ENCODE assay signal across 10 cellular contexts in the genomic region with DNA sequence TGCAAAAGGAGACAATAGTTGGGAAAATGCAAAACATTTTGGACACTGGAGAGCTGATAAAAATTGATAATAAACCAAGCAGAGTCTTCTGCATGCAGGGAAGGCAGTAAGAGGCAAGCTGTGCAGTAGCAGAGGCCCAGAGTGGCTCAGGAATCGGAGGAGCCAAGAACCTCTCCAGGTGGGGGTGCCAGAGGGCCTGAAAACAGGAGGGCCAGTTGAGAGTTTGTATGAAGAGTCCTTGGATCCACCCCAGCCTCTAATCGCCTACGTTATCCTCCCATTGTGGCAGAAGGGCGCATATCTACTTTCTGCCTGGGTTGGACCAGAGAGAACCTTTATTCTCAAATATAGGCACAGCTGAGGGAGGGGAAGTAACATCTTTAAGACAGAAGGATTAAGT. TPM values are rescaled to one million over a fixed set of nuclear protein-coding genes. Genes with fewer than 3 reads are reported as not detected.
DNase-seq lines count a peak whose midpoint lies in the region; ATAC-seq and TF ChIP-seq lines count a peak whose summit lies in the region.
"Had no signal": no experiment of that assay in that cellular context is flagged by ENCODE, and none has a peak within 500 bp of the region (broad histone marks: within the 10 kb centered on the region; RNA-seq: fewer than 3 reads in every experiment).

No MANE protein-coding gene starts in this region.

- ATAC-seq in SK-N-SH treated with all-trans-retinoic acid at 6 μM for 48 hours (no peak), GM18909 (IDR thresholded peaks at IDR 0.05; ENCODE audit: poor library complexity, unreplicated experiment) (no peak), HG03045 (IDR thresholded peaks at IDR 0.05; ENCODE audit: unreplicated experiment) (no peak)

- H3K4me1 ChIP-seq in SK-N-SH (ENCODE audit: control insufficient read depth in 1 of 2, insufficient read depth in 2 of 2, low read depth in 1 of 2, low read length in 1 of 2) (no peaks in the 10 kb centered on the region), colonic mucosa (no peaks in the 10 kb centered on the region)

- H4K20me1 ChIP-seq in SK-N-SH (ENCODE audit: insufficient read depth) = no peaks in the 10 kb centered on the region

- no peak overlapping the region for H2AFZ ChIP-seq in SK-N-SH (ENCODE audit: low read depth)

- H3K27ac Mint-ChIP-seq in progenitor cell of endocrine pancreas (no peak overlapping the region), CD14-positive monocyte (no peak overlapping the region)
- H3K27ac Mint-ChIP-seq: activated CD4-positive, alpha-beta T cell treated with anti-CD3 and anti-CD28 coated beads, Interleukin-2, amount 10 ng/mL, durations not matched to agents 7 days and 5 days; stimulated activated naive CD8-positive, alpha-beta T cell treated with anti-CD3 and anti-CD28 coated beads, Interleukin-15, Interleukin-2, amounts not matched to agents 100 ng/mL and 50 ng/mL, for 24 hours had no signal

- H3K27me3 Mint-ChIP-seq in progenitor cell of endocrine pancreas (peaks cover 3% of the 10 kb centered on the region), CD14-positive monocyte (ENCODE audit: low read depth in 3 of 3) (peaks cover 0 to 3% (median 0%) of the 10 kb centered on the region in 3 donors)
- H3K27me3 Mint-ChIP-seq: activated CD4-positive, alpha-beta T cell treated with anti-CD3 and anti-CD28 coated beads, Interleukin-2, amount 10 ng/mL, durations not matched to agents 7 days and 5 days; stimulated activated naive CD8-positive, alpha-beta T cell treated with anti-CD3 and anti-CD28 coated beads, Interleukin-15, Interleukin-2, amounts not matched to agents 100 ng/mL and 50 ng/mL, for 24 hours had no signal

- H3K79me2 ChIP-seq in SK-N-SH (ENCODE audit: insufficient read depth) = no peaks in the 10 kb centered on the region

- H3F3A ChIP-seq in SK-N-SH (replicated peaks; ENCODE audit: insufficient read depth) = no peaks in the 10 kb centered on the region

- intact Hi-C loops in colonic mucosa (cut with DNase I) = no loop called here
- intact Hi-C loops in CD14-positive monocyte (cut with micrococcal nuclease) = no loop called here

- H3K27ac ChIP-seq in SK-N-SH (ENCODE audit: low read depth in 2 of 2, low read length in 1 of 2) (no peak overlapping the region), colonic mucosa (no peak overlapping the region)

- H3K4me2 ChIP-seq in SK-N-SH = no peak overlapping the region

- H3K4me1 Mint-ChIP-seq in progenitor cell of endocrine pancreas (ENCODE audit: low read depth) = no peaks in the 10 kb centered on the region
- peaks cover 11% of the 10 kb centered on the region for H3K4me1 Mint-ChIP-seq in CD14-positive monocyte

- POLR2A ChIA-PET in SK-N-SH (lab: Yijun Ruan, JAX) = no interaction called here

- H3K9me3 Mint-ChIP-seq in progenitor cell of endocrine pancreas (ENCODE audit: low read depth) (peaks cover 7% of the 10 kb centered on the region), CD14-positive monocyte (peaks cover 0 to 7% (median 2%) of the 10 kb centered on the region in 7 donors)

- H3K27me3 ChIP-seq in SK-N-SH (ENCODE audit: insufficient read depth) (no peaks in the 10 kb centered on the region), colonic mucosa (no peaks in the 10 kb centered on the region)

- TF ChIP-seq EP300 in SK-N-SH (IDR thresholded peaks at IDR 0.05; ENCODE audit: borderline replicate concordance in 1 of 2, low read depth in 1 of 2, low read length in 1 of 2) = no peak

- H3K36me3 ChIP-seq in SK-N-SH (replicated peaks in 1 of 2; ENCODE audit: control insufficient read depth in 1 of 2, insufficient read depth in 2 of 2, low read length in 1 of 2) (no peaks in the 10 kb centered on the region), colonic mucosa (no peaks in the 10 kb centered on the region)

- WGBS in SK-N-SH (ENCODE audit: low lambda C conversion rate) = 44% methylated on average over 4 of the region's 4 CpGs

- no peak overlapping the region for H3K9ac ChIP-seq in SK-N-SH
- H3K9ac ChIP-seq in colonic mucosa (ENCODE audit: low read depth in 2 of 2, low read length in 2 of 2) = no peak overlapping the region

- CTCF ChIA-PET in SK-N-SH (lab: Yijun Ruan, JAX) = interaction anchor here (1.2 kb wide), 1 partner anchor 347 kb away, joined by 4 read pairs; a partner anchor contains a TSS

- H3K4me3 ChIP-seq in SK-N-SH (ENCODE audit: low read depth in 2 of 2, low read length in 1 of 2) (no peak overlapping the region; a peak in 1 of 4 replicates), colonic mucosa (no peak overlapping the region)

- no peak overlapping the region for H3K4me3 Mint-ChIP-seq in progenitor cell of endocrine pancreas (ENCODE audit: low read depth)
- no peak overlapping the region for H3K4me3 Mint-ChIP-seq in CD14-positive monocyte
- H3K4me3 Mint-ChIP-seq: activated CD4-positive, alpha-beta T cell treated with anti-CD3 and anti-CD28 coated beads, Interleukin-2, amount 10 ng/mL, durations not matched to agents 7 days and 5 days; stimulated activated naive CD8-positive, alpha-beta T cell treated with anti-CD3 and anti-CD28 coated beads, Interleukin-15, Interleukin-2, amounts not matched to agents 100 ng/mL and 50 ng/mL, for 24 hours had no signal

- TF ChIP-seq RAD21 in SK-N-SH (IDR thresholded peaks at IDR 0.05; ENCODE audit: low read length) = peak; percentile 52; the same call in 1 of the 2 replicates

- H3K9me3 ChIP-seq in SK-N-SH = no peaks in the 10 kb centered on the region
- H3K9me3 ChIP-seq in colonic mucosa = no peaks in the 10 kb centered on the region

- H3K36me3 Mint-ChIP-seq in progenitor cell of endocrine pancreas (ENCODE audit: insufficient read depth) (peaks cover 5% of the 10 kb centered on the region), CD14-positive monocyte (no peaks in the 10 kb centered on the region)

- TF ChIP-seq CTCF in SK-N-SH (IDR thresholded peaks at IDR 0.05) (no peak), colonic mucosa (IDR thresholded peaks at IDR 0.05) (no peak), progenitor cell of endocrine pancreas (IDR thresholded peaks at IDR 0.05; ENCODE audit: unreplicated experiment) (peak; percentile 12), CD14-positive monocyte (IDR thresholded peaks at IDR 0.05) (no peak)

- DNase-seq in SK-N-SH (peak; percentile 50), NCI-H2107 treated with DMSO at 0.1 percent for 48 hours (lab: John Stamatoyannopoulos, UW; ENCODE audit: unreplicated experiment) (peak; percentile 90), colonic mucosa (peak; percentile 25), progenitor cell of endocrine pancreas (ENCODE audit: low spot score, unreplicated experiment) (no peak), CD14-positive monocyte (ENCODE audit: low spot score) (no peak)
- DNase-seq: activated CD4-positive, alpha-beta T cell treated with anti-CD3 and anti-CD28 coated beads, Interleukin-2, amount 10 ng/mL, durations not matched to agents 7 days and 5 days had no signal

- no peaks in the 10 kb centered on the region for H3K9me2 ChIP-seq in SK-N-SH

TF ChIP-seq in SK-N-SH, 30 proteins besides CTCF, POLR2A, EP300 and RAD21:
- TF ChIP-seq SIN3A (IDR thresholded peaks at IDR 0.05; ENCODE audit: borderline replicate concordance, low read depth, low read length) = no peak
- TF ChIP-seq EZH2phosphoT487 (IDR thresholded peaks at IDR 0.05; ENCODE audit: borderline replicate concordance, low read depth) = no peak
- TF ChIP-seq, protein P1, sequence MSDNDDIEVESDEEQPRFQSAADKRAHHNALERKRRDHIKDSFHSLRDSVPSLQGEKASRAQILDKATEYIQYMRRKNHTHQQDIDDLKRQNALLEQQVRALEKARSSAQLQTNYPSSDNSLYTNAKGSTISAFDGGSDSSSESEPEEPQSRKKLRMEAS (IDR thresholded peaks at IDR 0.05; ENCODE audit: low read depth) = no peak
- TF ChIP-seq FOXM1 (IDR thresholded peaks at IDR 0.05; ENCODE audit: low read depth) = no peak
- TF ChIP-seq, protein P2, sequence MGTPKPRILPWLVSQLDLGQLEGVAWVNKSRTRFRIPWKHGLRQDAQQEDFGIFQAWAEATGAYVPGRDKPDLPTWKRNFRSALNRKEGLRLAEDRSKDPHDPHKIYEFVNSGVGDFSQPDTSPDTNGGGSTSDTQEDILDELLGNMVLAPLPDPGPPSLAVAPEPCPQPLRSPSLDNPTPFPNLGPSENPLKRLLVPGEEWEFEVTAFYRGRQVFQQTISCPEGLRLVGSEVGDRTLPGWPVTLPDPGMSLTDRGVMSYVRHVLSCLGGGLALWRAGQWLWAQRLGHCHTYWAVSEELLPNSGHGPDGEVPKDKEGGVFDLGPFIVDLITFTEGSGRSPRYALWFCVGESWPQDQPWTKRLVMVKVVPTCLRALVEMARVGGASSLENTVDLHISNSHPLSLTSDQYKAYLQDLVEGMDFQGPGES (IDR thresholded peaks at IDR 0.05; ENCODE audit: low read depth, low read length) = no peak
- peak; percentile 23; the same call in 1 of the 2 replicates for TF ChIP-seq SMC3 (IDR thresholded peaks at IDR 0.05; ENCODE audit: low read depth, low read length)

TF ChIP-seq in SK-N-SH treated with all-trans-retinoic acid at 6 μM for 48 hours, 23 proteins besides CTCF, POLR2A, EP300 and RAD21 (continues in another document):
- TF ChIP-seq SNAI2 (CRISPR knock-in tag; IDR thresholded peaks at IDR 0.05) = no peak
- no peak for TF ChIP-seq ZNF565 (CRISPR knock-in tag; conservative IDR thresholded peaks at IDR 0.05; ENCODE audit: low read depth)
- no peak for TF ChIP-seq OSR1 (CRISPR knock-in tag; IDR thresholded peaks at IDR 0.05)
- TF ChIP-seq TCF4 (CRISPR knock-in tag; IDR thresholded peaks at IDR 0.05; ENCODE audit: borderline replicate concordance) = no peak
- no peak for TF ChIP-seq BACH2 (CRISPR knock-in tag; IDR thresholded peaks at IDR 0.05; ENCODE audit: borderline replicate concordance)
- TF ChIP-seq PPARA (CRISPR knock-in tag; IDR thresholded peaks at IDR 0.05; ENCODE audit: borderline replicate concordance) = no peak
- TF ChIP-seq, protein P3, sequence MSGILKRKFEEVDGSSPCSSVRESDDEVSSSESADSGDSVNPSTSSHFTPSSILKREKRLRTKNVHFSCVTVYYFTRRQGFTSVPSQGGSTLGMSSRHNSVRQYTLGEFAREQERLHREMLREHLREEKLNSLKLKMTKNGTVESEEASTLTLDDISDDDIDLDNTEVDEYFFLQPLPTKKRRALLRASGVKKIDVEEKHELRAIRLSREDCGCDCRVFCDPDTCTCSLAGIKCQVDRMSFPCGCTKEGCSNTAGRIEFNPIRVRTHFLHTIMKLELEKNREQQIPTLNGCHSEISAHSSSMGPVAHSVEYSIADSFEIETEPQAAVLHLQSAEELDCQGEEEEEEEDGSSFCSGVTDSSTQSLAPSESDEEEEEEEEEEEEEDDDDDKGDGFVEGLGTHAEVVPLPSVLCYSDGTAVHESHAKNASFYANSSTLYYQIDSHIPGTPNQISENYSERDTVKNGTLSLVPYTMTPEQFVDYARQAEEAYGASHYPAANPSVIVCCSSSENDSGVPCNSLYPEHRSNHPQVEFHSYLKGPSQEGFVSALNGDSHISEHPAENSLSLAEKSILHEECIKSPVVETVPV (CRISPR knock-in tag; IDR thresholded peaks at IDR 0.05) = no peak

RNA-seq across cellular contexts. Expression of a gene that starts 48.9 kb away (rescaled TPM):
- polyA plus RNA-seq in SK-N-SH (2012; rRNA removed) = 29.9 and 44.8 TPM in 2 replicates
- 64.7 and 87.6 TPM in 2 replicates for polyA plus RNA-seq in SK-N-SH (2012; cell fraction: cytosol; rRNA removed)
- 10.8 and 15.5 TPM in 2 replicates for polyA plus RNA-seq in SK-N-SH (2012; cell fraction: nucleus; rRNA removed)
- 1 to 10 TPM; 3.8 to 5.5 TPM for total RNA-seq in colonic mucosa
- total RNA-seq in progenitor cell of endocrine pancreas = 617 and 649 TPM in 2 replicates
- polyA plus RNA-seq in CD14-positive monocyte = not detected
- total RNA-seq: activated CD4-positive, alpha-beta T cell treated with anti-CD3 and anti-CD28 coated beads, Interleukin-2, amount 10 ng/mL, durations not matched to agents 7 days and 5 days had no signal

Comparison
In these comparisons a context has a peak if more than half of its experiments do, and no peak if none do; other contexts are left out.
1. DNase-seq: peak in SK-N-SH (single experiment), NCI-H2107 treated with DMSO at 0.1 percent for 48 hours (single experiment) and colonic mucosa (single experiment); none in progenitor cell of endocrine pancreas (single experiment) and CD14-positive monocyte (single experiment).
2. RNA of a gene that starts 48.9 kb away (total RNA-seq): 617 to 649 TPM in progenitor cell of endocrine pancreas; 3.8 to 5.5 TPM in colonic mucosa; every median in the first group is over 10 times any median in the second.